In the genomic region with DNA sequence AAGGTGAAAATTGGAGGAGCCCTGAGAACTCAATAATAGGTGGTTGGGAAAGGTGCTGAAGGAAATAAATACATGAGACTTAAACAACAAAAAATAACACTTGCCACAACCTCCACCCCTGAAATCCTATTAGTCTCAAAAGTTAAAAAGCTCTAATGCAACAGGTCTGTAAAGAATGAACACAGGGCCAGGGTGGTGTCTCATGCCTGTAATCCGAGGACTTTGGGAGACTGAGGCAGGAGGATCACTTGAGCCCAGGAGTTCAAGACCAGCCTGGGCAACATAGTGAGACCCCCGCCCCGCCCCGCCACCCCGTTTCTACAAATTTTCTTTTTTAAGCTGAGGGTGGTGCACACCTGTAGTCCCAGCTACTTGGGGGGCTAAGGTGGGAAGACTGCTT, we compare ENCODE assay signal across 1 cellular context.
TF ChIP-seq lines count a peak whose summit lies in the region.

No MANE protein-coding gene starts in this region.

TF ChIP-seq in GM23338, 12 proteins besides CTCF, POLR2A, EP300 and RAD21:
- TF ChIP-seq, protein P1, sequence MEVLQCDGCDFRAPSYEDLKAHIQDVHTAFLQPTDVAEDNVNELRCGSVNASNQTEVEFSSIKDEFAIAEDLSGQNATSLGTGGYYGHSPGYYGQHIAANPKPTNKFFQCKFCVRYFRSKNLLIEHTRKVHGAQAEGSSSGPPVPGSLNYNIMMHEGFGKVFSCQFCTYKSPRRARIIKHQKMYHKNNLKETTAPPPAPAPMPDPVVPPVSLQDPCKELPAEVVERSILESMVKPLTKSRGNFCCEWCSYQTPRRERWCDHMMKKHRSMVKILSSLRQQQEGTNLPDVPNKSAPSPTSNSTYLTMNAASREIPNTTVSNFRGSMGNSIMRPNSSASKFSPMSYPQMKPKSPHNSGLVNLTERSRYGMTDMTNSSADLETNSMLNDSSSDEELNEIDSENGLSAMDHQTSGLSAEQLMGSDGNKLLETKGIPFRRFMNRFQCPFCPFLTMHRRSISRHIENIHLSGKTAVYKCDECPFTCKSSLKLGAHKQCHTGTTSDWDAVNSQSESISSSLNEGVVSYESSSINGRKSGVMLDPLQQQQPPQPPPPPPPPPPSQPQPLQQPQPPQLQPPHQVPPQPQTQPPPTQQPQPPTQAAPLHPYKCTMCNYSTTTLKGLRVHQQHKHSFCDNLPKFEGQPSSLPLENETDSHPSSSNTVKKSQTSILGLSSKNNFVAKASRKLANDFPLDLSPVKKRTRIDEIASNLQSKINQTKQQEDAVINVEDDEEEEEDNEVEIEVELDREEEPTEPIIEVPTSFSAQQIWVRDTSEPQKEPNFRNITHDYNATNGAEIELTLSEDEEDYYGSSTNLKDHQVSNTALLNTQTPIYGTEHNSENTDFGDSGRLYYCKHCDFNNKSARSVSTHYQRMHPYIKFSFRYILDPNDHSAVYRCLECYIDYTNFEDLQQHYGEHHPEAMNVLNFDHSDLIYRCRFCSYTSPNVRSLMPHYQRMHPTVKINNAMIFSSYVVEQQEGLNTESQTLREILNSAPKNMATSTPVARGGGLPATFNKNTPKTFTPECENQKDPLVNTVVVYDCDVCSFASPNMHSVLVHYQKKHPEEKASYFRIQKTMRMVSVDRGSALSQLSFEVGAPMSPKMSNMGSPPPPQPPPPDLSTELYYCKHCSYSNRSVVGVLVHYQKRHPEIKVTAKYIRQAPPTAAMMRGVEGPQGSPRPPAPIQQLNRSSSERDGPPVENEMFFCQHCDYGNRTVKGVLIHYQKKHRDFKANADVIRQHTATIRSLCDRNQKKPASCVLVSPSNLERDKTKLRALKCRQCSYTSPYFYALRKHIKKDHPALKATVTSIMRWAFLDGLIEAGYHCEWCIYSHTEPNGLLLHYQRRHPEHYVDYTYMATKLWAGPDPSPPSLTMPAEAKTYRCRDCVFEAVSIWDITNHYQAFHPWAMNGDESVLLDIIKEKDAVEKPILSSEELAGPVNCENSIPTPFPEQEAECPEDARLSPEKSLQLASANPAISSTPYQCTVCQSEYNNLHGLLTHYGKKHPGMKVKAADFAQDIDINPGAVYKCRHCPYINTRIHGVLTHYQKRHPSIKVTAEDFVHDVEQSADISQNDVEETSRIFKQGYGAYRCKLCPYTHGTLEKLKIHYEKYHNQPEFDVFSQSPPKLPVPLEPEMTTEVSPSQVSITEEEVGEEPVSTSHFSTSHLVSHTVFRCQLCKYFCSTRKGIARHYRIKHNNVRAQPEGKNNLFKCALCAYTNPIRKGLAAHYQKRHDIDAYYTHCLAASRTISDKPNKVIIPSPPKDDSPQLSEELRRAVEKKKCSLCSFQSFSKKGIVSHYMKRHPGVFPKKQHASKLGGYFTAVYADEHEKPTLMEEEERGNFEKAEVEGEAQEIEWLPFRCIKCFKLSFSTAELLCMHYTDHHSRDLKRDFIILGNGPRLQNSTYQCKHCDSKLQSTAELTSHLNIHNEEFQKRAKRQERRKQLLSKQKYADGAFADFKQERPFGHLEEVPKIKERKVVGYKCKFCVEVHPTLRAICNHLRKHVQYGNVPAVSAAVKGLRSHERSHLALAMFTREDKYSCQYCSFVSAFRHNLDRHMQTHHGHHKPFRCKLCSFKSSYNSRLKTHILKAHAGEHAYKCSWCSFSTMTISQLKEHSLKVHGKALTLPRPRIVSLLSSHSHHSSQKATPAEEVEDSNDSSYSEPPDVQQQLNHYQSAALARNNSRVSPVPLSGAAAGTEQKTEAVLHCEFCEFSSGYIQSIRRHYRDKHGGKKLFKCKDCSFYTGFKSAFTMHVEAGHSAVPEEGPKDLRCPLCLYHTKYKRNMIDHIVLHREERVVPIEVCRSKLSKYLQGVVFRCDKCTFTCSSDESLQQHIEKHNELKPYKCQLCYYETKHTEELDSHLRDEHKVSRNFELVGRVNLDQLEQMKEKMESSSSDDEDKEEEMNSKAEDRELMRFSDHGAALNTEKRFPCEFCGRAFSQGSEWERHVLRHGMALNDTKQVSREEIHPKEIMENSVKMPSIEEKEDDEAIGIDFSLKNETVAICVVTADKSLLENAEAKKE (CRISPR knock-in tag; IDR thresholded peaks at IDR 0.05), result no peak
- TF ChIP-seq EZH2phosphoT487 (IDR thresholded peaks at IDR 0.05; ENCODE audit: unreplicated experiment) (no peak), NANOG (IDR thresholded peaks at IDR 0.05; ENCODE audit: borderline replicate concordance) (no peak), CREB1 (CRISPR knock-in tag; IDR thresholded peaks at IDR 0.05; ENCODE audit: low read depth) (no peak), JUNB (IDR thresholded peaks at IDR 0.05; ENCODE audit: unreplicated experiment) (no peak), EZH2 (IDR thresholded peaks at IDR 0.05; ENCODE audit: low read depth, unreplicated experiment) (no peak), ZNF114 (CRISPR knock-in tag; IDR thresholded peaks at IDR 0.05) (no peak), STAT1 (IDR thresholded peaks at IDR 0.05; ENCODE audit: unreplicated experiment) (no peak), ZNF331 (CRISPR knock-in tag; IDR thresholded peaks at IDR 0.05; ENCODE audit: low read depth) (no peak), POLR2AphosphoS5 (IDR thresholded peaks at IDR 0.05; ENCODE audit: low read depth) (no peak)
- TF ChIP-seq, protein P2, sequence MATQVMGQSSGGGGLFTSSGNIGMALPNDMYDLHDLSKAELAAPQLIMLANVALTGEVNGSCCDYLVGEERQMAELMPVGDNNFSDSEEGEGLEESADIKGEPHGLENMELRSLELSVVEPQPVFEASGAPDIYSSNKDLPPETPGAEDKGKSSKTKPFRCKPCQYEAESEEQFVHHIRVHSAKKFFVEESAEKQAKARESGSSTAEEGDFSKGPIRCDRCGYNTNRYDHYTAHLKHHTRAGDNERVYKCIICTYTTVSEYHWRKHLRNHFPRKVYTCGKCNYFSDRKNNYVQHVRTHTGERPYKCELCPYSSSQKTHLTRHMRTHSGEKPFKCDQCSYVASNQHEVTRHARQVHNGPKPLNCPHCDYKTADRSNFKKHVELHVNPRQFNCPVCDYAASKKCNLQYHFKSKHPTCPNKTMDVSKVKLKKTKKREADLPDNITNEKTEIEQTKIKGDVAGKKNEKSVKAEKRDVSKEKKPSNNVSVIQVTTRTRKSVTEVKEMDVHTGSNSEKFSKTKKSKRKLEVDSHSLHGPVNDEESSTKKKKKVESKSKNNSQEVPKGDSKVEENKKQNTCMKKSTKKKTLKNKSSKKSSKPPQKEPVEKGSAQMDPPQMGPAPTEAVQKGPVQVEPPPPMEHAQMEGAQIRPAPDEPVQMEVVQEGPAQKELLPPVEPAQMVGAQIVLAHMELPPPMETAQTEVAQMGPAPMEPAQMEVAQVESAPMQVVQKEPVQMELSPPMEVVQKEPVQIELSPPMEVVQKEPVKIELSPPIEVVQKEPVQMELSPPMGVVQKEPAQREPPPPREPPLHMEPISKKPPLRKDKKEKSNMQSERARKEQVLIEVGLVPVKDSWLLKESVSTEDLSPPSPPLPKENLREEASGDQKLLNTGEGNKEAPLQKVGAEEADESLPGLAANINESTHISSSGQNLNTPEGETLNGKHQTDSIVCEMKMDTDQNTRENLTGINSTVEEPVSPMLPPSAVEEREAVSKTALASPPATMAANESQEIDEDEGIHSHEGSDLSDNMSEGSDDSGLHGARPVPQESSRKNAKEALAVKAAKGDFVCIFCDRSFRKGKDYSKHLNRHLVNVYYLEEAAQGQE (IDR thresholded peaks at IDR 0.05; ENCODE audit: unreplicated experiment), result no peak
- TF ChIP-seq, protein P3, sequence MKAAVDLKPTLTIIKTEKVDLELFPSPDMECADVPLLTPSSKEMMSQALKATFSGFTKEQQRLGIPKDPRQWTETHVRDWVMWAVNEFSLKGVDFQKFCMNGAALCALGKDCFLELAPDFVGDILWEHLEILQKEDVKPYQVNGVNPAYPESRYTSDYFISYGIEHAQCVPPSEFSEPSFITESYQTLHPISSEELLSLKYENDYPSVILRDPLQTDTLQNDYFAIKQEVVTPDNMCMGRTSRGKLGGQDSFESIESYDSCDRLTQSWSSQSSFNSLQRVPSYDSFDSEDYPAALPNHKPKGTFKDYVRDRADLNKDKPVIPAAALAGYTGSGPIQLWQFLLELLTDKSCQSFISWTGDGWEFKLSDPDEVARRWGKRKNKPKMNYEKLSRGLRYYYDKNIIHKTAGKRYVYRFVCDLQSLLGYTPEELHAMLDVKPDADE (IDR thresholded peaks at IDR 0.05), result no peak
